18 cellular contexts compared by ENCODE assay signal in the genomic region with DNA sequence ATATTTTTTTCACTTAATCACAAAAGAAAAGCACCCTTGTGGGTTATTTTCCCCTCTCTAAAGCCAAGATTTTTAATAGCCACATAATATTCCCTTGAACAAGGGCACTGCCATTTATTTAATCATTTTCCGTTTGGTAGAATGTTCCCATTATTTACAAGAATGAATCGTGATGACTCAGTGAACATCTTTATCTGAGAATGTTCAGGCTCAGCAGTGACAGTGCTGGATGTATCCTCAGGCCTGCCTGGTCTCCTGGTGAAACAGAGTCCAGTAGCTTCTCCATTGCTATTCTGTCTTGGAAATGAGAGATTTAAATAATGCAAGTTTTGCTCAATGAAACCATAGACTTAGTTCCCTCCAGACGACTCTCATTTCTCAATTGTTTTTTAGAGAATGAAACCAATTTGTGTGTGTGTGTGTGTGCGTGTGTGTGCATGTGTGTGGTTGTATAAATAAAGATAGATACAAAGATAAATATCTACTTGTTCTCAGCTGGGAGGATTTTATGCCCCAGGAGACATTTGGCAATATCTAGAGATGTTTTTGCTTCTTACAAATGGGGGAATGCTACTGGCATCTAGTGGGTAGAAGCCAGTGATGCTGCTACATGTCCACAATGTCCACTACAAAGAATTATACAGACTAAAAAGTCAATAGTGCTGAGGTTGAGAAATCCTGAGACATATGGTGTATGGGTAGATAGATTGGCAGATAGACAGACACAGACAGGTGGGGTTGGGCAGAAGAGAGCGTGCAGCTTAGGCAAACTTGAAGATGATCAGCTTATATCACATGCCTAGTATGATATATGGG. TPM values are rescaled to one million over a fixed set of nuclear protein-coding genes. Genes with fewer than 3 reads are reported as not detected.
DNase-seq lines count a peak whose midpoint lies in the region; ATAC-seq and TF ChIP-seq lines count a peak whose summit lies in the region.
"Had no signal": no experiment of that assay in that cellular context is flagged by ENCODE, and none has a peak within 500 bp of the region (broad histone marks: within the 10 kb centered on the region; RNA-seq: fewer than 3 reads in every experiment).

No MANE protein-coding gene starts in this region.

- H3K4me3 ChIP-seq in PC-3 (ENCODE audit: low read length) (no peak overlapping the region), choroid plexus epithelial cell (ENCODE audit: low read depth, low read length) (no peak overlapping the region)
- H3K4me3 ChIP-seq: colonic mucosa, gastrocnemius medialis had no signal

- H3K79me2 ChIP-seq in PC-3 (ENCODE audit: low read length) = no peaks in the 10 kb centered on the region

- POLR2A ChIA-PET in PC-3 (lab: Charles Lee; ENCODE audit: unreplicated experiment) = no interaction called here

- ATAC-seq in PC-3 (no peak), GM21515 (IDR thresholded peaks at IDR 0.05; ENCODE audit: unreplicated experiment) (no peak), GM19328 (IDR thresholded peaks at IDR 0.05; ENCODE audit: unreplicated experiment) (no peak), HG03521 (IDR thresholded peaks at IDR 0.05; ENCODE audit: unreplicated experiment) (no peak)
- ATAC-seq: gastrocnemius medialis; naive thymus-derived CD8-positive, alpha-beta T cell; right cardiac atrium had no signal

- peak; percentile 75 for DNase-seq in EH (ENCODE audit: low read depth)
- DNase-seq in PC-3 = peak; percentile 27
- DNase-seq in choroid plexus epithelial cell (ENCODE audit: low read depth) = peak; percentile 85
- DNase-seq in myocyte (ENCODE audit: low read depth) = peak; percentile 14
- DNase-seq in stimulated activated CD4-positive, alpha-beta T cell treated with anti-CD3 and anti-CD28 coated beads, Interleukin-15, amount 100 ng/mL, for 24 hours = no peak
- DNase-seq: activated naive CD4-positive, alpha-beta T cell treated with Interleukin-2 at 50 U/mL for 16 hours; CD4-positive, alpha-beta T cell; colonic mucosa; gastrocnemius medialis; GF-D8; naive thymus-derived CD8-positive, alpha-beta T cell; NCI-H1417 treated with DMSO at 0.1 percent for 48 hours; NCI-H526; right cardiac atrium; substantia nigra had no signal

- no peaks in the 10 kb centered on the region for H3K27me3 ChIP-seq in PC-3 (ENCODE audit: low read length)
- H3K27me3 ChIP-seq: colonic mucosa, gastrocnemius medialis had no signal

- H3F3A ChIP-seq in PC-3 (ENCODE audit: low read length, unreplicated experiment) = no peaks in the 10 kb centered on the region

- TF ChIP-seq CTCF in PC-3 (conservative IDR thresholded peaks at IDR 0.05; ENCODE audit: low read depth, low read length) (peak; percentile 19; the same call in 1 of the 2 replicates), choroid plexus epithelial cell (conservative IDR thresholded peaks at IDR 0.05; ENCODE audit: low read depth, low read length) (peak; percentile 61)

- peak overlapping the region; percentile 16; the same call in 1 of the 2 replicates for H3K27ac ChIP-seq in PC-3 (ENCODE audit: low read length)
- H3K27ac ChIP-seq: colonic mucosa, gastrocnemius medialis had no signal

- no peaks in the 10 kb centered on the region for H3K36me3 ChIP-seq in PC-3 (ENCODE audit: low read depth, low read length)
- H3K36me3 ChIP-seq: colonic mucosa, gastrocnemius medialis had no signal

- H3K9me3 ChIP-seq in PC-3 (ENCODE audit: low read length) = no peaks in the 10 kb centered on the region
- H3K9me3 ChIP-seq: colonic mucosa, gastrocnemius medialis had no signal

- CTCF ChIA-PET in PC-3 (lab: Charles Lee) = no interaction called here

- no TSS peak for BruUV-seq in PC-3 (replicated peaks; lab: Mats Ljungman, UMichigan)

- no peaks in the 10 kb centered on the region for H4K20me1 ChIP-seq in PC-3 (ENCODE audit: low read length)

- intact Hi-C loops in PC-3 (cut with micrococcal nuclease) = no loop called here

- no peaks in the 10 kb centered on the region for H3K9me2 ChIP-seq in PC-3 (replicated peaks; ENCODE audit: low read length)

- H3K9ac ChIP-seq in PC-3 (ENCODE audit: low read length) = no peak overlapping the region

- H2AFZ ChIP-seq in PC-3 (ENCODE audit: low read length) = no peak overlapping the region

- no peak overlapping the region for H3K4me2 ChIP-seq in PC-3 (ENCODE audit: low read length)

- H3K4me1 ChIP-seq in PC-3 (ENCODE audit: insufficient read depth, low read length) = peaks cover 13% of the 10 kb centered on the region
- H3K4me1 ChIP-seq: colonic mucosa, gastrocnemius medialis had no signal

RNA-seq across cellular contexts. Expression of a gene that starts 55.0 kb away (rescaled TPM):
- total RNA-seq in PC-3 (2014; rRNA removed) = not detected in 2 replicates
- total RNA-seq in myocyte = 4.5 and 6.5 TPM in 2 replicates
- polyA plus RNA-seq in myocyte (2012) = 11.5 TPM
- total RNA-seq: naive thymus-derived CD8-positive, alpha-beta T cell had no signal
